19 cellular contexts compared by ENCODE assay signal in the genomic region with DNA sequence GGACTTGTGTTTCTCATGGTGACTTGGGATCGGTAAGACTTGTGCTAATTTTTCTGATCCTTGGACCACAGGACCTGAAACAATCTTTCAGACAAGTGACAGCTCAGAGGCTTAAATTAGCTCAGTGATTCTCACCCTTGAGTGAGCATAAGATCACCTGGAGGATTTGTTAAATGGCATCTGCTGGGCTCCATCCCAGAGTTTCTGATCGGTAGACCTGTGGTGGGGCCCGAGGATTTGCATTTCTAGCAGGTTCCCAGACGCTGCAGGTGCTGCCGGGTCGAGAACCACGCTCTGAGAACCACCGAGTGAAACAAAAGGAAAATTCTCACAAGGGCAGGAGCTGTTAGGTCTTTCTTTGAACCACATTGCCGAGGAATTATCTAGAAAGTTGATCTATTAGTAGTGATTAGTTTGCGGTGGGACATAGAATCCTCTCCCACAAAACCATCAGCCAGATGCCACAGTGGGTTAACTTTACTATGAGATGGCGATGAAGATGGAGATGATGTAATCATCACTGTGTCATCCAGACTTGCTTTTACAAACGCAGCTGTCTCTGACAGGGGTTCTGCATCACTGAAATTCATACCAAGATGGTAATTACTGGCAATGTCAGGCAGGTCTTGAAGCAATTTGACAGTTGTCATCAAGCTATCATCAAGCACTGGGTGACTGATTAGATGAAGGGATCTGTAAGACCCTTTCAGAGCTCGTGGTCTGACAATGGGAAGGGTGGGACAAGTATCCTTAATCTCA.
DNase-seq lines count a peak whose midpoint lies in the region; ATAC-seq, FAIRE-seq and TF ChIP-seq lines count a peak whose summit lies in the region.
"Had no signal": no experiment of that assay in that cellular context is flagged by ENCODE, and none has a peak within 500 bp of the region (broad histone marks: within the 10 kb centered on the region; RNA-seq: fewer than 3 reads in every experiment).

No MANE protein-coding gene starts in this region.

- no peak overlapping the region for H2AFZ ChIP-seq in OCI-LY1 (ENCODE audit: low read length)
- H2AFZ ChIP-seq in K562 (ENCODE audit: low read depth, low read length): no peak overlapping the region

- H3K4me2 ChIP-seq in OCI-LY1 (ENCODE audit: low read length) (peak overlapping the region; percentile 23; the same call in 1 of the 2 replicates), K562 (ENCODE audit: insufficient read depth, low read length) (no peak overlapping the region)

- no peak for FAIRE-seq in K562 (lab: Jason Lieb, UNC)
- FAIRE-seq: G401.6, HTR-8/SVneo had no signal

- in situ Hi-C loops in K562 (cut with MboI): no loop called here

- H3F3A ChIP-seq in OCI-LY1 (ENCODE audit: insufficient read depth, low read length): no peaks in the 10 kb centered on the region

- H3K9me2 ChIP-seq in OCI-LY1 (ENCODE audit: low read depth, low read length): no peaks in the 10 kb centered on the region

- no peak for TF ChIP-seq RAD21 in K562 (CRISPR knock-in tag; conservative IDR thresholded peaks at IDR 0.05 in 1 of 2, IDR thresholded peaks at IDR 0.05 in 1 of 2)

- no peak for ATAC-seq in K562
- no peak for ATAC-seq in HG03159 (IDR thresholded peaks at IDR 0.05; ENCODE audit: unreplicated experiment)

- no peak for TF ChIP-seq POLR2A in K562 (conservative IDR thresholded peaks at IDR 0.05)

- H4K20me1 ChIP-seq in OCI-LY1 (ENCODE audit: insufficient read depth, low read length) (no peaks in the 10 kb centered on the region), K562 (replicated peaks; ENCODE audit: control insufficient read depth, insufficient read depth, low read length) (no peaks in the 10 kb centered on the region)

- no peak overlapping the region for H3K4me3 ChIP-seq in OCI-LY1 (ENCODE audit: low read depth, low read length, poor library complexity, severe bottlenecking)
- H3K4me3 ChIP-seq in K562: no peak overlapping the region
- H3K4me3 ChIP-seq: HAP-1 had no signal

- POLR2A ChIA-PET in K562 (lab: Yijun Ruan, JAX): interaction anchor here (0.6 to 0.9 kb wide), 2 partner anchors 9 to 76 kb away, joined by 3 read pairs; no protein-coding TSS in a partner anchor

- TF ChIP-seq CTCF in OCI-LY1 (IDR thresholded peaks at IDR 0.05; ENCODE audit: low read length): no peak
- no peak for TF ChIP-seq CTCF in K562 (IDR thresholded peaks at IDR 0.05 in 2 of 3, conservative IDR thresholded peaks at IDR 0.05 in 1 of 3; ENCODE audit: insufficient read depth in 2 of 3, low read depth in 1 of 3, low read length in 3 of 3)

- H3K9me1 ChIP-seq in K562 (ENCODE audit: control insufficient read depth, insufficient read depth, low read length): no peaks in the 10 kb centered on the region

- CTCF ChIA-PET in K562 (lab: Yijun Ruan, JAX; ENCODE audit: low intra/inter-chr PET ratio): no interaction called here

- H3K36me3 ChIP-seq in OCI-LY1 (ENCODE audit: insufficient read depth, low read length) (no peaks in the 10 kb centered on the region), K562 (ENCODE audit: control insufficient read depth, insufficient read depth, low read length) (no peaks in the 10 kb centered on the region)
- H3K36me3 ChIP-seq: HAP-1 had no signal

- peak; percentile 11 for DNase-seq in NCI-H82 (lab: John Stamatoyannopoulos, UW)
- no peak for DNase-seq in NCI-H82 treated with DMSO at 0.1 percent for 48 hours (lab: John Stamatoyannopoulos, UW; ENCODE audit: unreplicated experiment)
- DNase-seq in K562 (ENCODE audit: extremely low read depth in 1 of 4, low spot score in 3 of 4): no peak
- no peak for DNase-seq in D341Med (ENCODE audit: low spot score)
- no peak for DNase-seq in activated T-cell treated with anti-CD3 and anti-CD28 coated beads for 4 hours
- no peak for DNase-seq in glomerular visceral epithelial cell (ENCODE audit: extremely low spot score)
- DNase-seq: 8988T; CD4-positive, CD25-positive, alpha-beta regulatory T cell; COR-L47; MV-4-11; NCI-H187; NCI-H2227 treated with DMSO at 0.1 percent for 48 hours; NCI-H524 treated with DMSO at 0.1 percent for 48 hours; SW 1271 had no signal

- H3K27me3 ChIP-seq in OCI-LY1 (ENCODE audit: insufficient read depth, low read length) (peaks cover 11% of the 10 kb centered on the region; the same call in 1 of the 2 replicates), K562 (ENCODE audit: control insufficient read depth in 2 of 2, insufficient read depth in 2 of 2, low read length in 2 of 2) (peaks cover 17 to 56% of the 10 kb centered on the region in 2 experiments; a peak in 4 of 5 replicates)

- peaks cover 17% of the 10 kb centered on the region for H3K4me1 ChIP-seq in OCI-LY1 (ENCODE audit: insufficient read depth, low read length, severe bottlenecking)
- H3K4me1 ChIP-seq in K562 (replicated peaks in 1 of 2; ENCODE audit: control insufficient read depth in 2 of 2, insufficient read depth in 2 of 2, low read length in 2 of 2): no peaks in the 10 kb centered on the region
- H3K4me1 ChIP-seq: HAP-1 had no signal

- no peaks in the 10 kb centered on the region for H3K79me2 ChIP-seq in OCI-LY1 (ENCODE audit: insufficient read depth, low read length)
- H3K79me2 ChIP-seq in K562 (ENCODE audit: control insufficient read depth, insufficient read depth, low read length): no peaks in the 10 kb centered on the region

- BruUV-seq in K562 (replicated peaks; lab: Mats Ljungman, UMichigan): no TSS peak

- 1% methylated on average over 13 of the region's 13 CpGs for WGBS in K562 (ENCODE audit: insufficient coverage, low coverage, missing lambda C conversion rate)

- H3K9me3 ChIP-seq in OCI-LY1 (ENCODE audit: low read length) (0 out of 2 replicates have a peak, but pooled peaks cover 3% of the 10 kb centered on the region), K562 (replicated peaks; ENCODE audit: control insufficient read depth, insufficient read depth, low read depth, low read length) (no peaks in the 10 kb centered on the region)
- H3K9me3 ChIP-seq: HAP-1 had no signal

- H3K9ac ChIP-seq in OCI-LY1 (ENCODE audit: low read length): no peak overlapping the region
- no peak overlapping the region for H3K9ac ChIP-seq in K562 (ENCODE audit: insufficient read depth in 1 of 2, low read depth in 2 of 2, low read length in 2 of 2)

- no peak for TF ChIP-seq EP300 in K562 (IDR thresholded peaks at IDR 0.05; ENCODE audit: low read length)

- peak overlapping the region; percentile 38 for H3K27ac ChIP-seq in OCI-LY1 (ENCODE audit: low read depth, low read length, poor library complexity, severe bottlenecking)
- no peak overlapping the region for H3K27ac ChIP-seq in K562 (ENCODE audit: extremely low read depth, low read depth, low read length)

- intact Hi-C loops in K562 (cut with micrococcal nuclease): no loop called here

TF ChIP-seq in K562, 482 proteins besides CTCF, POLR2A, EP300 and RAD21:
- TF ChIP-seq ESRRB (CRISPR knock-in tag; IDR thresholded peaks at IDR 0.05; ENCODE audit: borderline replicate concordance) (no peak), ZNF217 (CRISPR knock-in tag; IDR thresholded peaks at IDR 0.05) (no peak), BRCA1 (IDR thresholded peaks at IDR 0.05) (no peak), BRCA1 (CRISPR knock-in tag; IDR thresholded peaks at IDR 0.05) (no peak), ZNF586 (CRISPR knock-in tag; conservative IDR thresholded peaks at IDR 0.05) (no peak)
- TF ChIP-seq, protein P1, sequence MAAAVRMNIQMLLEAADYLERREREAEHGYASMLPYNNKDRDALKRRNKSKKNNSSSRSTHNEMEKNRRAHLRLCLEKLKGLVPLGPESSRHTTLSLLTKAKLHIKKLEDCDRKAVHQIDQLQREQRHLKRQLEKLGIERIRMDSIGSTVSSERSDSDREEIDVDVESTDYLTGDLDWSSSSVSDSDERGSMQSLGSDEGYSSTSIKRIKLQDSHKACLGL (CRISPR knock-in tag; IDR thresholded peaks at IDR 0.05; ENCODE audit: borderline replicate concordance, poor library complexity, severe bottlenecking): no peak
- TF ChIP-seq, protein P2, sequence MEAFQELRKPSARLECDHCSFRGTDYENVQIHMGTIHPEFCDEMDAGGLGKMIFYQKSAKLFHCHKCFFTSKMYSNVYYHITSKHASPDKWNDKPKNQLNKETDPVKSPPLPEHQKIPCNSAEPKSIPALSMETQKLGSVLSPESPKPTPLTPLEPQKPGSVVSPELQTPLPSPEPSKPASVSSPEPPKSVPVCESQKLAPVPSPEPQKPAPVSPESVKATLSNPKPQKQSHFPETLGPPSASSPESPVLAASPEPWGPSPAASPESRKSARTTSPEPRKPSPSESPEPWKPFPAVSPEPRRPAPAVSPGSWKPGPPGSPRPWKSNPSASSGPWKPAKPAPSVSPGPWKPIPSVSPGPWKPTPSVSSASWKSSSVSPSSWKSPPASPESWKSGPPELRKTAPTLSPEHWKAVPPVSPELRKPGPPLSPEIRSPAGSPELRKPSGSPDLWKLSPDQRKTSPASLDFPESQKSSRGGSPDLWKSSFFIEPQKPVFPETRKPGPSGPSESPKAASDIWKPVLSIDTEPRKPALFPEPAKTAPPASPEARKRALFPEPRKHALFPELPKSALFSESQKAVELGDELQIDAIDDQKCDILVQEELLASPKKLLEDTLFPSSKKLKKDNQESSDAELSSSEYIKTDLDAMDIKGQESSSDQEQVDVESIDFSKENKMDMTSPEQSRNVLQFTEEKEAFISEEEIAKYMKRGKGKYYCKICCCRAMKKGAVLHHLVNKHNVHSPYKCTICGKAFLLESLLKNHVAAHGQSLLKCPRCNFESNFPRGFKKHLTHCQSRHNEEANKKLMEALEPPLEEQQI (IDR thresholded peaks at IDR 0.05): no peak
- TF ChIP-seq, protein P3, sequence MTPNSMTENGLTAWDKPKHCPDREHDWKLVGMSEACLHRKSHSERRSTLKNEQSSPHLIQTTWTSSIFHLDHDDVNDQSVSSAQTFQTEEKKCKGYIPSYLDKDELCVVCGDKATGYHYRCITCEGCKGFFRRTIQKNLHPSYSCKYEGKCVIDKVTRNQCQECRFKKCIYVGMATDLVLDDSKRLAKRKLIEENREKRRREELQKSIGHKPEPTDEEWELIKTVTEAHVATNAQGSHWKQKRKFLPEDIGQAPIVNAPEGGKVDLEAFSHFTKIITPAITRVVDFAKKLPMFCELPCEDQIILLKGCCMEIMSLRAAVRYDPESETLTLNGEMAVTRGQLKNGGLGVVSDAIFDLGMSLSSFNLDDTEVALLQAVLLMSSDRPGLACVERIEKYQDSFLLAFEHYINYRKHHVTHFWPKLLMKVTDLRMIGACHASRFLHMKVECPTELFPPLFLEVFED (CRISPR knock-in tag; conservative IDR thresholded peaks at IDR 0.05): no peak
- TF ChIP-seq, protein P4, sequence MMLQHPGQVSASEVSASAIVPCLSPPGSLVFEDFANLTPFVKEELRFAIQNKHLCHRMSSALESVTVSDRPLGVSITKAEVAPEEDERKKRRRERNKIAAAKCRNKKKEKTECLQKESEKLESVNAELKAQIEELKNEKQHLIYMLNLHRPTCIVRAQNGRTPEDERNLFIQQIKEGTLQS (IDR thresholded peaks at IDR 0.05): 0 out of 2 replicates have a peak, but pooled peaks have one; percentile 14
- TF ChIP-seq, protein P4 (CRISPR knock-in tag; conservative IDR thresholded peaks at IDR 0.05): no peak
